ENCODE assay signal across 8 cellular contexts in genomic region chr11:47215366-47215925, GRCh38. TPM values are rescaled to one million over a fixed set of nuclear protein-coding genes. Genes with fewer than 3 reads are reported as not detected.
DNase-seq lines count a peak whose midpoint lies in the region; ATAC-seq and TF ChIP-seq lines count a peak whose summit lies in the region.

No MANE protein-coding gene starts in this region.

- H3K4me3 Mint-ChIP-seq in CD4-positive, alpha-beta memory T cell = peak overlapping the region; percentile 99 to 100 (median 99)

- intact Hi-C loops in CD4-positive, alpha-beta memory T cell (cut with micrococcal nuclease) = loop anchor here (1.0 to 5.0 kb wide), 5 partner anchors 29 to 552 kb away; partner anchors contain the start of genes ACP2, FNBP4, PACSIN3 and SLC39A13
- intact Hi-C loops in testis (cut with DNase I; ENCODE audit: low total_unique reads) = no loop called here

- H3K36me3 Mint-ChIP-seq in CD4-positive, alpha-beta memory T cell = peaks cover 12 to 40% of the 10 kb centered on the region in 2 donors

- CTCF ChIA-PET in CD4-positive, alpha-beta memory T cell (lab: Charles Lee; ENCODE audit: partially characterized antibody) = interaction anchor here (0.9 to 4.4 kb wide), 18 partner anchors 9 to 239 kb away, joined by 3 to 42 read pairs (median 6); partner anchors contain the start of genes ACP2 and PACSIN3

- H3K9me3 ChIP-seq in CD4-positive, alpha-beta memory T cell (ENCODE audit: control insufficient read depth in 1 of 2, low read length in 2 of 2) = no peaks in the 10 kb centered on the region
- H3K9me3 ChIP-seq in HUES48 (ENCODE audit: control insufficient read depth, insufficient read depth, low read length) (no peaks in the 10 kb centered on the region), adipocyte (ENCODE audit: control insufficient read depth, low read length) (no peaks in the 10 kb centered on the region), testis (no peaks in the 10 kb centered on the region)

- TF ChIP-seq POLR2A in testis (IDR thresholded peaks at IDR 0.05) = no peak

- H3K27ac Mint-ChIP-seq in CD4-positive, alpha-beta memory T cell = peak overlapping the region; percentile 90 to 100 (median 98)

- DNase-seq in CD4-positive, alpha-beta memory T cell = no peak
- no peak for DNase-seq in adipocyte (ENCODE audit: low read depth)
- DNase-seq in testis = no peak
- no peak for DNase-seq in kidney glomerular epithelial cell (lab: John Stamatoyannopoulos, UW)
- DNase-seq in hepatic stellate cell (ENCODE audit: low spot score) = no peak

- peaks cover 24 to 42% (median 33%) of the 10 kb centered on the region in 4 donors for H3K4me1 Mint-ChIP-seq in CD4-positive, alpha-beta memory T cell

- no peak for ATAC-seq in HG03025 (IDR thresholded peaks at IDR 0.05; ENCODE audit: low FRiP score, unreplicated experiment)

- H3K4me1 ChIP-seq in CD4-positive, alpha-beta memory T cell (ENCODE audit: insufficient read depth, low read length) = peaks cover 37% of the 10 kb centered on the region
- H3K4me1 ChIP-seq in HUES48 (ENCODE audit: control insufficient read depth, insufficient read depth, low read length) (peaks cover 12% of the 10 kb centered on the region), adipocyte (ENCODE audit: control insufficient read depth, insufficient read depth, low read length) (peaks cover 31% of the 10 kb centered on the region), testis (peaks cover 21% of the 10 kb centered on the region)

- H3K9me3 Mint-ChIP-seq in CD4-positive, alpha-beta memory T cell = no peaks in the 10 kb centered on the region

- H3K27me3 ChIP-seq in CD4-positive, alpha-beta memory T cell (ENCODE audit: insufficient read depth, low read length) = no peaks in the 10 kb centered on the region
- H3K27me3 ChIP-seq in HUES48 (ENCODE audit: control insufficient read depth, insufficient read depth, low read length) (no peaks in the 10 kb centered on the region), adipocyte (replicated peaks; ENCODE audit: control insufficient read depth, insufficient read depth, low read length) (no peaks in the 10 kb centered on the region), layer of hippocampus (ENCODE audit: control insufficient read depth, insufficient read depth, low read length) (no peaks in the 10 kb centered on the region), testis (no peaks in the 10 kb centered on the region)

- TF ChIP-seq CTCF in testis (IDR thresholded peaks at IDR 0.05) = no peak

- H3K9ac ChIP-seq in HUES48 (ENCODE audit: low read depth, low read length) (peak overlapping the region; percentile 96), adipocyte (ENCODE audit: low read length) (peak overlapping the region; percentile 94)

- peaks cover 9% of the 10 kb centered on the region for H3K36me3 ChIP-seq in CD4-positive, alpha-beta memory T cell (ENCODE audit: insufficient read depth, low read length)
- H3K36me3 ChIP-seq in HUES48 (ENCODE audit: control insufficient read depth, insufficient read depth, low read length) (peaks cover 15% of the 10 kb centered on the region), adipocyte (ENCODE audit: control insufficient read depth, insufficient read depth, low read length, severe bottlenecking) (peaks cover 5% of the 10 kb centered on the region), testis (ENCODE audit: low read depth, missing control alignments) (no peaks in the 10 kb centered on the region)

- H3K27me3 Mint-ChIP-seq in CD4-positive, alpha-beta memory T cell = no peaks in the 10 kb centered on the region

- WGBS in testis, 2 donors = 4 to 7% methylated on average over 13 to 15 of the region's 15 CpGs

- H3K27ac ChIP-seq in CD4-positive, alpha-beta memory T cell (ENCODE audit: low read depth, low read length) = peak overlapping the region; percentile 81
- H3K27ac ChIP-seq in HUES48 (ENCODE audit: low read depth, low read length) (peak overlapping the region; percentile 94), layer of hippocampus (ENCODE audit: low read depth, low read length) (peak overlapping the region; percentile 79), testis (peak overlapping the region; percentile 90 to 97)

- peak overlapping the region; percentile 54 to 95 for H3K4me3 ChIP-seq in CD4-positive, alpha-beta memory T cell (ENCODE audit: low read length in 2 of 2)
- H3K4me3 ChIP-seq in HUES48 (ENCODE audit: low read depth, low read length) = peak overlapping the region; percentile 65
- H3K4me3 ChIP-seq in adipocyte (ENCODE audit: low read length) = peak overlapping the region; percentile 89
- peak overlapping the region; percentile 41 to 87 for H3K4me3 ChIP-seq in testis

- POLR2A ChIA-PET in CD4-positive, alpha-beta memory T cell (lab: Charles Lee; ENCODE audit: partially characterized antibody) = interaction anchor here (0.5 to 5.3 kb wide), 35 partner anchors 10 to 1298 kb away, joined by 3 to 92 read pairs (median 5); partner anchors contain the start of genes ACP2, AMBRA1, ARFGAP2 and ARHGAP1

RNA-seq across cellular contexts. Expression of gene DDB2, which starts 0.7 kb away (rescaled TPM):
- 100 to 1,000 TPM; 129 to 132 TPM for total RNA-seq in CD4-positive, alpha-beta memory T cell
- 10 to 100 TPM; 36.2 to 40.2 TPM for polyA plus RNA-seq in CD4-positive, alpha-beta memory T cell
- total RNA-seq in testis = 10 to 100 TPM; 33.6 to 34.7 TPM
- 20.7 TPM for polyA plus RNA-seq in testis (ENCODE audit: insufficient read depth, low read depth, low replicate concordance)

RNA-seq across cellular contexts. Expression of gene PACSIN3, which starts 29.2 kb away (rescaled TPM):
- total RNA-seq in CD4-positive, alpha-beta memory T cell = 1 to 10 TPM in 1 of 2 experiments, not detected in 1; 1.3 TPM
- under 1 TPM in 1 of 2 donors, not detected in 1; 0.23 TPM for polyA plus RNA-seq in CD4-positive, alpha-beta memory T cell
- 10 to 100 TPM; 10.8 to 12.0 TPM for total RNA-seq in testis
- polyA plus RNA-seq in testis (ENCODE audit: insufficient read depth, low read depth, low replicate concordance) = 11.0 TPM

RNA-seq across cellular contexts. Expression of gene ACP2, which starts 33.2 kb away (rescaled TPM):
- 10 to 100 TPM; 23.6 to 23.7 TPM for total RNA-seq in CD4-positive, alpha-beta memory T cell
- 10 to 100 TPM; 11.4 to 19.0 TPM for polyA plus RNA-seq in CD4-positive, alpha-beta memory T cell
- total RNA-seq in testis = 10 to 100 TPM; 61.3 to 63.7 TPM
- 40.3 TPM for polyA plus RNA-seq in testis (ENCODE audit: insufficient read depth, low read depth, low replicate concordance)

RNA-seq across cellular contexts. Expression of gene ARFGAP2, which starts 38.8 kb away (rescaled TPM):
- 100 to 1,000 TPM; 141 to 142 TPM for total RNA-seq in CD4-positive, alpha-beta memory T cell
- polyA plus RNA-seq in CD4-positive, alpha-beta memory T cell = 100 to 1,000 TPM in 1 of 2 donors, 10 to 100 TPM in 1; 88.6 to 134 TPM
- total RNA-seq in testis = 100 to 1,000 TPM; 167 to 178 TPM
- polyA plus RNA-seq in testis (ENCODE audit: insufficient read depth, low read depth, low replicate concordance) = 82.4 TPM

RNA-seq across cellular contexts. Expression of gene NR1H3, which starts 42.4 kb away (rescaled TPM):
- 10 to 100 TPM; 17.8 to 20.0 TPM for total RNA-seq in CD4-positive, alpha-beta memory T cell
- 1 to 10 TPM; 3.3 to 7.8 TPM for polyA plus RNA-seq in CD4-positive, alpha-beta memory T cell
- 10 to 100 TPM; 29.4 to 38.2 TPM for total RNA-seq in testis
- 83.4 TPM for polyA plus RNA-seq in testis (ENCODE audit: insufficient read depth, low read depth, low replicate concordance)

Comparison
In these comparisons a context has a peak if more than half of its experiments do, and no peak if none do; other contexts are left out.
1. RNA of gene PACSIN3, which starts 29.2 kb away (total RNA-seq): 10.8 to 12.0 TPM in testis; 1.3 TPM in CD4-positive, alpha-beta memory T cell; every median in the first group is over 4 times any median in the second.
2. Peak in every context shown above with its lines, with median percentiles within 50 percentile points of each other: H3K27ac ChIP-seq and H3K4me3 ChIP-seq.